ENCODE assay signal across 1 cellular context in genomic region chr1:55224729-55225128, GRCh38.
A peak's percentile ranks its signal among the peaks of the same experiment; 100 is the strongest.
TF ChIP-seq lines count a peak whose summit lies in the region.

No MANE protein-coding gene starts in this region.

TF ChIP-seq in H1, 55 proteins besides CTCF, POLR2A, EP300 and RAD21:
- TF ChIP-seq BRCA1 (IDR thresholded peaks at IDR 0.05; ENCODE audit: low read depth, low read length) (no peak), KDM1A (IDR thresholded peaks at IDR 0.05; ENCODE audit: borderline replicate concordance, low read length) (peak; percentile 49; the same call in 1 of the 2 replicates)
